Comparison of ENCODE assay signal across 8 cellular contexts in genomic region chr12:56116267-56117081, GRCh38. TPM values are rescaled to one million over a fixed set of nuclear protein-coding genes. Genes with fewer than 3 reads are reported as not detected.
A peak's percentile ranks its signal among the peaks of the same experiment; 100 is the strongest.
DNase-seq lines count a peak whose midpoint lies in the region; ATAC-seq, FAIRE-seq and TF ChIP-seq lines count a peak whose summit lies in the region.

TSS of gene RPL41 (plus strand) at chr12:56116633.

- peaks cover 3 to 13% of the 10 kb centered on the region in 2 experiments; a peak in 3 of 4 replicates for H3K79me2 ChIP-seq in H1 (ENCODE audit: control insufficient read depth in 1 of 2, insufficient read depth in 2 of 2, low read length in 2 of 2)

- no peak within 1 kb of the TSS for H3K23ac ChIP-seq in H1 (ENCODE audit: insufficient read length)

- FAIRE-seq in HTR-8/SVneo (lab: Jason Lieb, UNC), result peak; percentile 23
- peak; percentile 92 for FAIRE-seq in H1 (lab: Jason Lieb, UNC)

- peak within 1 kb of the TSS; percentile 34; the same call in 1 of the 2 replicates for H2BK20ac ChIP-seq in H1 (ENCODE audit: low read length)

- peak within 1 kb of the TSS; percentile 99 for H3K27ac Mint-ChIP-seq in memory B cell

- no peak for TF ChIP-seq CTCF in H1 (IDR thresholded peaks at IDR 0.05; ENCODE audit: control extremely low read depth in 1 of 3, insufficient read depth in 1 of 3, low read depth in 1 of 3, low read length in 3 of 3)

- TF ChIP-seq EP300 in H1 (IDR thresholded peaks at IDR 0.05; ENCODE audit: borderline replicate concordance in 1 of 2, low read depth in 2 of 2, low read length in 2 of 2), result no peak

- H4K91ac ChIP-seq in H1 (replicated peaks; ENCODE audit: insufficient read length, low read length), result peak within 1 kb of the TSS; percentile 94

- peak within 1 kb of the TSS; percentile 73 to 96 for H3K4me2 ChIP-seq in H1 (ENCODE audit: insufficient read depth in 1 of 2, low read depth in 2 of 2, low read length in 2 of 2)

- H4K8ac ChIP-seq in H1 (ENCODE audit: extremely low read depth, insufficient read depth, low read length), result peak within 1 kb of the TSS; percentile 96; the same call in 1 of the 2 replicates

- H3K56ac ChIP-seq in H1 (replicated peaks; ENCODE audit: insufficient read length, low read depth, low read length), result peak within 1 kb of the TSS; percentile 85

- peak within 1 kb of the TSS; percentile 93 for H4K5ac ChIP-seq in H1 (ENCODE audit: insufficient read length, low read depth, low read length)

- peak within 1 kb of the TSS; percentile 92 for H2BK120ac ChIP-seq in H1 (replicated peaks; ENCODE audit: low read depth, low read length)

- 0 out of 2 replicates have a peak within 1 kb of the TSS, but pooled peaks have one; percentile 39 for H2AFZ ChIP-seq in H1 (ENCODE audit: low read length)

- peak; percentile 37 for ATAC-seq in GM19463 (IDR thresholded peaks at IDR 0.05; ENCODE audit: unreplicated experiment)
- ATAC-seq in memory B cell (ENCODE audit: low read depth), result peak; percentile 51

- H3K27me3 ChIP-seq in H1 (replicated peaks in 1 of 4; ENCODE audit: control insufficient read depth in 3 of 4, extremely low read depth in 1 of 4, insufficient read depth in 3 of 4, low read length in 3 of 4), result no peaks in the 10 kb centered on the region

- CTCF ChIA-PET in activated CD8-positive, alpha-beta memory T cell treated with anti-CD3 and anti-CD28 coated beads for 36 hours (lab: Charles Lee), result interaction anchor here (1.7 to 6.2 kb wide), 4 partner anchors 9 to 73 kb away, joined by 4 to 73 read pairs (median 16); partner anchors contain the start of genes PA2G4 and SMARCC2
- CTCF ChIA-PET in H1 (lab: Charles Lee; ENCODE audit: partially characterized antibody), result interaction anchor here (1.3 to 5.3 kb wide), 4 partner anchors 9 to 106 kb away, joined by 3 to 34 read pairs (median 27); partner anchors contain the start of genes PA2G4, RNF41 and SMARCC2

- H3K79me1 ChIP-seq in H1 (ENCODE audit: low read depth, low read length), result no peaks in the 10 kb centered on the region; the same call in 1 of the 2 replicates

- H3K14ac ChIP-seq in H1 (ENCODE audit: insufficient read length), result peak within 1 kb of the TSS; percentile 62

- H3K27me3 Mint-ChIP-seq in memory B cell, result no peaks in the 10 kb centered on the region

- peaks cover 25% of the 10 kb centered on the region for H3K36me3 Mint-ChIP-seq in memory B cell

- POLR2A ChIA-PET in activated CD8-positive, alpha-beta memory T cell treated with anti-CD3 and anti-CD28 coated beads for 36 hours (lab: Charles Lee), result interaction anchor here (0.6 to 4.2 kb wide), 12 partner anchors 10 to 189 kb away, joined by 3 to 56 read pairs (median 6); partner anchors contain the start of genes ANKRD52, ESYT1, PA2G4 and PYM1
- POLR2A ChIA-PET in H1 (lab: Charles Lee; ENCODE audit: partially characterized antibody), result interaction anchor here (0.6 to 7.1 kb wide), 40 partner anchors 10 to 772 kb away, joined by 3 to 267 read pairs (median 6); partner anchors contain the start of genes ANKRD52, CNPY2, COQ10A and CS

- H3K23me2 ChIP-seq in H1 (ENCODE audit: low read depth, low read length), result peaks cover 10% of the 10 kb centered on the region

- peak within 1 kb of the TSS; percentile 100 for H3K18ac ChIP-seq in H1 (ENCODE audit: extremely low read depth, low read length)

- H2BK15ac ChIP-seq in H1 (ENCODE audit: low read length), result no peak within 1 kb of the TSS

- H3K9me3 Mint-ChIP-seq in memory B cell, result no peaks in the 10 kb centered on the region

- peaks cover 0 to 1% of the 10 kb centered on the region in 2 experiments for H4K20me1 ChIP-seq in H1 (replicated peaks in 1 of 2; ENCODE audit: control insufficient read depth in 1 of 2, insufficient read depth in 2 of 2, low read length in 2 of 2)

- H3K4ac ChIP-seq in H1 (replicated peaks; ENCODE audit: insufficient read length, low read depth, low read length), result peak within 1 kb of the TSS; percentile 99

- DNase-seq in CD1c-positive myeloid dendritic cell (ENCODE audit: extremely low spot score) (peak; percentile 98), HTR-8/SVneo (ENCODE audit: insufficient read length, low spot score) (peak; percentile 69), NOMO-1 treated with DMSO at 0.1 percent for 48 hours (lab: John Stamatoyannopoulos, UW; ENCODE audit: unreplicated experiment) (peak; percentile 95), H1 (ENCODE audit: low read depth in 1 of 2, low spot score in 2 of 2) (peak in 1 of 2 experiments; percentile 95), memory B cell (ENCODE audit: low spot score in 2 of 2) (peak; percentile 94 to 96)
- DNase-seq in stimulated activated CD8-positive, alpha-beta memory T cell treated with anti-CD3 and anti-CD28 coated beads, Interleukin-12 subunit alpha, Interleukin-12 subunit beta, amount 100 ng/mL, for 24 hours (ENCODE audit: extremely low read depth), result peak; percentile 81

- peak within 1 kb of the TSS; percentile 85 to 99 (median 96) for H3K4me3 ChIP-seq in H1 (ENCODE audit: extremely low read depth in 1 of 4, insufficient read depth in 2 of 4, low read depth in 3 of 4, low read length in 4 of 4)

- peaks cover 0 to 9% (median 5%) of the 10 kb centered on the region in 4 experiments; a peak in 5 of 7 replicates for H3K4me1 ChIP-seq in H1 (replicated peaks in 1 of 4; ENCODE audit: control insufficient read depth in 3 of 4, insufficient read depth in 4 of 4, low read length in 3 of 4)

- TF ChIP-seq RAD21 in H1 (IDR thresholded peaks at IDR 0.05 in 1 of 2, conservative IDR thresholded peaks at IDR 0.05 in 1 of 2; ENCODE audit: low read depth in 2 of 2, low read length in 2 of 2), result no peak

- WGBS in H1 (ENCODE audit: extremely low coverage in 1 of 2, insufficient coverage in 1 of 2, insufficient read length in 1 of 2, insufficient replicate concordance in 2 of 2, low coverage in 1 of 2, low lambda C conversion rate in 2 of 2, missing lambda C conversion rate in 1 of 2), 2 experiments, result 1% methylated on average over 34 of the region's 34 CpGs; no CpG with 5 or more reads in 1 of the 2 experiments

- H3K27ac ChIP-seq in H1 (ENCODE audit: low read depth, low read length), result peak within 1 kb of the TSS; percentile 97

- TF ChIP-seq POLR2A in H1 (IDR thresholded peaks at IDR 0.05; ENCODE audit: control extremely low read depth in 1 of 2, low read depth in 2 of 2, low read length in 2 of 2), result peak; percentile 99 to 100

- H3K4me1 Mint-ChIP-seq in memory B cell, result peaks cover 21% of the 10 kb centered on the region

- H3K9me3 ChIP-seq in H1 (ENCODE audit: insufficient read depth in 2 of 2, low read depth in 1 of 2, low read length in 1 of 2), result no peaks in the 10 kb centered on the region

- peak within 1 kb of the TSS; percentile 93 for H2AK5ac ChIP-seq in H1 (ENCODE audit: low read depth, low read length)

- H3K9ac ChIP-seq in H1 (replicated peaks in 1 of 4; ENCODE audit: extremely low read depth in 1 of 4, low read depth in 3 of 4, low read length in 3 of 4), result peak within 1 kb of the TSS; percentile 93 to 100 (median 98)

- peak within 1 kb of the TSS; percentile 99 for H3K4me3 Mint-ChIP-seq in memory B cell

- H2BK12ac ChIP-seq in H1 (ENCODE audit: low read depth, low read length), result peak within 1 kb of the TSS; percentile 93; the same call in 1 of the 2 replicates

- H3K36me3 ChIP-seq in H1 (ENCODE audit: control insufficient read depth in 2 of 4, insufficient read depth in 4 of 4, low read length in 3 of 4), result peaks cover 16 to 36% (median 28%) of the 10 kb centered on the region in 4 experiments; a peak in 7 of 8 replicates

- peak within 1 kb of the TSS; percentile 98 for H2BK5ac ChIP-seq in H1 (ENCODE audit: low read depth, low read length)

TF ChIP-seq in H1, 55 proteins besides CTCF, POLR2A, EP300 and RAD21 (continues in another document):
- peak; percentile 88 for TF ChIP-seq GABPA (IDR thresholded peaks at IDR 0.05; ENCODE audit: borderline replicate concordance, insufficient read depth, low read length)
- peak; percentile 78; the same call in 1 of the 2 replicates for TF ChIP-seq CHD1 (IDR thresholded peaks at IDR 0.05; ENCODE audit: low read depth, low read length)
- TF ChIP-seq TAF1 (IDR thresholded peaks at IDR 0.05; ENCODE audit: low read depth, low read length), result peak; percentile 99
- TF ChIP-seq, protein P1, sequence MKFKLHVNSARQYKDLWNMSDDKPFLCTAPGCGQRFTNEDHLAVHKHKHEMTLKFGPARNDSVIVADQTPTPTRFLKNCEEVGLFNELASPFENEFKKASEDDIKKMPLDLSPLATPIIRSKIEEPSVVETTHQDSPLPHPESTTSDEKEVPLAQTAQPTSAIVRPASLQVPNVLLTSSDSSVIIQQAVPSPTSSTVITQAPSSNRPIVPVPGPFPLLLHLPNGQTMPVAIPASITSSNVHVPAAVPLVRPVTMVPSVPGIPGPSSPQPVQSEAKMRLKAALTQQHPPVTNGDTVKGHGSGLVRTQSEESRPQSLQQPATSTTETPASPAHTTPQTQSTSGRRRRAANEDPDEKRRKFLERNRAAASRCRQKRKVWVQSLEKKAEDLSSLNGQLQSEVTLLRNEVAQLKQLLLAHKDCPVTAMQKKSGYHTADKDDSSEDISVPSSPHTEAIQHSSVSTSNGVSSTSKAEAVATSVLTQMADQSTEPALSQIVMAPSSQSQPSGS (IDR thresholded peaks at IDR 0.05; ENCODE audit: low read length), result peak; percentile 44; the same call in 1 of the 2 replicates
- no peak for TF ChIP-seq CTBP2 (IDR thresholded peaks at IDR 0.05; ENCODE audit: borderline replicate concordance, insufficient read depth, insufficient read length, low read length)
- peak; percentile 96 for TF ChIP-seq PHF8 (conservative IDR thresholded peaks at IDR 0.05; ENCODE audit: low read depth, low read length)
- TF ChIP-seq, protein P2, sequence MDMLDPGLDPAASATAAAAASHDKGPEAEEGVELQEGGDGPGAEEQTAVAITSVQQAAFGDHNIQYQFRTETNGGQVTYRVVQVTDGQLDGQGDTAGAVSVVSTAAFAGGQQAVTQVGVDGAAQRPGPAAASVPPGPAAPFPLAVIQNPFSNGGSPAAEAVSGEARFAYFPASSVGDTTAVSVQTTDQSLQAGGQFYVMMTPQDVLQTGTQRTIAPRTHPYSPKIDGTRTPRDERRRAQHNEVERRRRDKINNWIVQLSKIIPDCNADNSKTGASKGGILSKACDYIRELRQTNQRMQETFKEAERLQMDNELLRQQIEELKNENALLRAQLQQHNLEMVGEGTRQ (IDR thresholded peaks at IDR 0.05; ENCODE audit: low read length), result no peak
- TF ChIP-seq SIX5 (IDR thresholded peaks at IDR 0.05; ENCODE audit: low read depth, low read length), result peak; percentile 59
- TF ChIP-seq TCF12 (IDR thresholded peaks at IDR 0.05; ENCODE audit: low read depth, low read length), result no peak

RNA-seq across cellular contexts. Expression of gene RPL41, which starts in this region (rescaled TPM):
- total RNA-seq in activated CD8-positive, alpha-beta memory T cell treated with anti-CD3 and anti-CD28 coated beads for 36 hours, result 1,000 to 10,000 TPM; 5,323 to 5,325 TPM
- total RNA-seq in H1 (2021; fragmentation: NEBNext Ultra II Directional; extraction: Animal tissue kit (Norgen Biotek cat#: 25700)), result 4,440 and 4,619 TPM in 2 replicates
- polyA plus RNA-seq in H1 (2011; rRNA removed), result 10,552 and 16,488 TPM in 2 replicates
- 15,274 TPM for polyA plus RNA-seq in H1 (2011; cell fraction: cytosol; rRNA removed)
- 5,028 TPM for polyA plus RNA-seq in H1 (2011; cell fraction: nucleus; rRNA removed)
- polyA plus RNA-seq in H1 (2012, experiment 1 of 2), result 8,984 to 12,435 TPM (median 10,789 TPM) in 4 replicates
- 8,788 TPM for polyA plus RNA-seq in H1 (2012, experiment 2 of 2)
- polyA plus RNA-seq in H1 (2013, experiment 1 of 2), result 16,458 TPM
- polyA plus RNA-seq in H1 (2013, experiment 2 of 2), result 15,195 TPM
- 1,518 and 2,159 TPM in 2 replicates for polyA minus RNA-seq in H1 (2011; rRNA and poly(A)+ RNA removed)
- polyA minus RNA-seq in H1 (2011; cell fraction: cytosol; rRNA and poly(A)+ RNA removed), result 1,097 TPM
- polyA minus RNA-seq in H1 (2011; cell fraction: nucleus; rRNA and poly(A)+ RNA removed), result 1,566 TPM
